ENCODE assay signal across 19 cellular contexts in the genomic region with DNA sequence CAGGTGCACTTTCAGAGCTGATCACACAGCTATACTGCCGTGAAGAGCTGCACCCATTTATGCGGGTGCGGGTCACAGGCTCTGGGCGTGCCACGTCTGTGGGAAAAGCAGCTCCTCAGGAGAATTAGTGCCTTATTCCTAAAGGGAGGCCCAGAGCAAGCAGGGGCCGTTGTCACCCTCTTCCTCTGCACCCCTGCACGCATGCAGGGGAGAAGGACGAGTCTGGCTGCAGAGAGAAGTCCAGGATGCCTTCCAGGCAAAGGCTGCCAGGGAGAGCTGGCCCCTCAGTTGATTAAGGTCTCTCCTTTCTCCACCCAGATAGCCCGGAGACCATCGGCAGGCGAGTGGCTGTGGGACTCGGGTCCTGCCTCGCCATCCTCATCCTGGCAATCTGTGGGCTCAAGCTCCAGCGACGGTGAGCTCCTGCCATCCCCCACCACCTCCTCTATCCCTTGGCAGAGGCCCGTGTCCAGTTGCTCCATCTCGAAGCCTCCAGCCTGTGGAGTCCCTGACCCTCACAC. TPM values are rescaled to one million over a fixed set of nuclear protein-coding genes. Genes with fewer than 3 reads are reported as not detected.
A peak's percentile ranks its signal among the peaks of the same experiment; 100 is the strongest.
DNase-seq lines count a peak whose midpoint lies in the region; ATAC-seq and TF ChIP-seq lines count a peak whose summit lies in the region.
"Had no signal": no experiment of that assay in that cellular context is flagged by ENCODE, and none has a peak within 500 bp of the region (broad histone marks: within the 10 kb centered on the region; RNA-seq: fewer than 3 reads in every experiment).

No MANE protein-coding gene starts in this region.

- H3K27me3 ChIP-seq in right lobe of liver (no peaks in the 10 kb centered on the region), upper lobe of right lung (no peaks in the 10 kb centered on the region)
- H3K27me3 ChIP-seq: adrenal gland, tibial nerve had no signal

- peaks cover 4 to 8% of the 10 kb centered on the region in 2 donors for H3K36me3 Mint-ChIP-seq in CD14-positive monocyte

- no peak overlapping the region for H3K4me3 Mint-ChIP-seq in CD14-positive monocyte
- H3K4me3 Mint-ChIP-seq: activated CD4-positive, alpha-beta T cell treated with anti-CD3 and anti-CD28 coated beads, Interleukin-2, amount 10 ng/mL, durations not matched to agents 24 days and 14 days; nephron progenitor cell had no signal

- H3K4me1 ChIP-seq in right lobe of liver (no peaks in the 10 kb centered on the region), upper lobe of right lung (no peaks in the 10 kb centered on the region)
- H3K4me1 ChIP-seq: adrenal gland had no signal

- TF ChIP-seq CTCF in right lobe of liver (IDR thresholded peaks at IDR 0.05) (no peak), upper lobe of right lung (IDR thresholded peaks at IDR 0.05) (no peak), CD14-positive monocyte (IDR thresholded peaks at IDR 0.05) (no peak)

- peaks cover 43% of the 10 kb centered on the region for H3K4me1 Mint-ChIP-seq in CD14-positive monocyte

- H3K36me3 ChIP-seq in right lobe of liver (no peaks in the 10 kb centered on the region), upper lobe of right lung (no peaks in the 10 kb centered on the region)
- H3K36me3 ChIP-seq: adrenal gland had no signal

- H3K9me3 Mint-ChIP-seq in CD14-positive monocyte: peaks cover 0 to 5% (median 0%) of the 10 kb centered on the region in 7 donors
- H3K9me3 Mint-ChIP-seq: activated CD4-positive, alpha-beta T cell treated with anti-CD3 and anti-CD28 coated beads, Interleukin-2, amount 10 ng/mL, durations not matched to agents 24 days and 14 days; nephron progenitor cell had no signal

- no peak for TF ChIP-seq POLR2A in right lobe of liver (IDR thresholded peaks at IDR 0.05)

- H3K27ac Mint-ChIP-seq in CD14-positive monocyte: no peak overlapping the region
- H3K27ac Mint-ChIP-seq: activated CD4-positive, alpha-beta T cell treated with anti-CD3 and anti-CD28 coated beads, Interleukin-2, amount 10 ng/mL, durations not matched to agents 24 days and 14 days; nephron progenitor cell had no signal

- peak; percentile 49 for DNase-seq in cardiac septum (ENCODE audit: low spot score)
- DNase-seq in left ventricle myocardium superior: no peak
- peak in 2 of 3 donors; percentile 32 to 43 for DNase-seq in right lobe of liver
- peak; percentile 46 for DNase-seq in upper lobe of right lung
- no peak for DNase-seq in CD14-positive monocyte (ENCODE audit: low spot score)
- DNase-seq: activated CD4-positive, alpha-beta T cell treated with anti-CD3 and anti-CD28 coated beads, Interleukin-2, amount 10 ng/mL, durations not matched to agents 24 days and 14 days; central memory CD4-positive, alpha-beta T cell; COR-L47; foreskin fibroblast; NCI-H1417 treated with DMSO at 0.1 percent for 48 hours; nephron progenitor cell had no signal

- H3K9me3 ChIP-seq in right lobe of liver: no peaks in the 10 kb centered on the region
- no peaks in the 10 kb centered on the region for H3K9me3 ChIP-seq in upper lobe of right lung
- H3K9me3 ChIP-seq: adrenal gland, tibial nerve had no signal

- WGBS in right lobe of liver (ENCODE audit: insufficient coverage, low coverage, low lambda C conversion rate, missing lambda C conversion rate): 42% methylated on average over 5 of the region's 17 CpGs

- intact Hi-C loops in cardiac septum (cut with DNase I) (no loop called here), left ventricle myocardium superior (cut with micrococcal nuclease) (no loop called here), right lobe of liver (cut with DNase I) (loop anchor here in 1 of 2 donors (10.0 kb wide), 1 partner anchor 130 kb away; no protein-coding TSS in a partner anchor), upper lobe of right lung (cut with DNase I) (no loop called here), CD14-positive monocyte (cut with micrococcal nuclease) (loop anchor here in 1 of 2 donors (5.0 to 10.0 kb wide), 2 partner anchors 62 to 150 kb away; a partner anchor contains a TSS)

- no peak for ATAC-seq in left ventricle myocardium superior
- ATAC-seq in right lobe of liver: no peak
- no peak for ATAC-seq in upper lobe of right lung
- no peak for ATAC-seq in GM19397 (IDR thresholded peaks at IDR 0.05; ENCODE audit: unreplicated experiment)
- ATAC-seq: right cardiac atrium, Right ventricle myocardium inferior had no signal

- no peak overlapping the region for H3K4me3 ChIP-seq in right lobe of liver
- H3K4me3 ChIP-seq in upper lobe of right lung: no peak overlapping the region
- H3K4me3 ChIP-seq: adrenal gland, lung, tibial nerve had no signal

- H3K27me3 Mint-ChIP-seq in CD14-positive monocyte (ENCODE audit: low read depth in 3 of 3): peaks cover 8 to 27% (median 8%) of the 10 kb centered on the region in 3 donors

- H3K27ac ChIP-seq in right lobe of liver (no peak overlapping the region), upper lobe of right lung (no peak overlapping the region)
- H3K27ac ChIP-seq: adrenal gland, tibial nerve had no signal

RNA-seq across cellular contexts. Expression of a gene that starts 3.1 kb away (rescaled TPM):
- total RNA-seq in cardiac septum (not detected), left ventricle myocardium superior (not detected), right lobe of liver (not detected), upper lobe of right lung (not detected)
- polyA plus RNA-seq in CD14-positive monocyte: not detected
- total RNA-seq: adrenal gland; G401; right cardiac atrium; Right ventricle myocardium inferior; T-helper 2 cell treated with Interferon-gamma antibody and Interleukin-4, amounts not matched to agents 100 ng/mL and 5 ng/mL, for 36 hours had no signal
- polyA plus RNA-seq: right cardiac atrium had no signal

RNA-seq across cellular contexts. Expression of a gene that starts 13.7 kb away (rescaled TPM):
- total RNA-seq in cardiac septum (not detected), left ventricle myocardium superior (not detected), right lobe of liver (under 1 TPM in 1 of 6 experiments, not detected in 5; 0.27 TPM), upper lobe of right lung (not detected)
- 1 to 10 TPM; 1.2 TPM for polyA plus RNA-seq in CD14-positive monocyte
- total RNA-seq: G401; T-helper 2 cell treated with Interferon-gamma antibody and Interleukin-4, amounts not matched to agents 100 ng/mL and 5 ng/mL, for 36 hours had no signal

RNA-seq across cellular contexts. Expression of a gene that starts 15.6 kb away (rescaled TPM):
- total RNA-seq in cardiac septum: 0.70 TPM
- 0.52 TPM for total RNA-seq in left ventricle myocardium superior
- 1 to 10 TPM in 3 of 6 experiments, under 1 TPM in 3; 0.39 to 1.3 (median 0.96) TPM for total RNA-seq in right lobe of liver
- total RNA-seq in upper lobe of right lung: 15.8 TPM
- polyA plus RNA-seq in CD14-positive monocyte: under 1 TPM; 0.24 to 0.88 TPM
- total RNA-seq: G401 had no signal

RNA-seq across cellular contexts. Expression of a gene that starts 26.3 kb away (rescaled TPM):
- total RNA-seq in cardiac septum (not detected), left ventricle myocardium superior (not detected), right lobe of liver (not detected), upper lobe of right lung (not detected)
- polyA plus RNA-seq in CD14-positive monocyte: under 1 TPM in 1 of 2 donors, not detected in 1; 0.17 TPM
- total RNA-seq: adrenal gland; G401; right cardiac atrium; Right ventricle myocardium inferior; T-helper 2 cell treated with Interferon-gamma antibody and Interleukin-4, amounts not matched to agents 100 ng/mL and 5 ng/mL, for 36 hours; tibial nerve had no signal
- polyA plus RNA-seq: adrenal gland, right cardiac atrium had no signal

RNA-seq across cellular contexts. Expression of a gene that starts 52.6 kb away (rescaled TPM):
- total RNA-seq in cardiac septum (not detected), left ventricle myocardium superior (not detected), right lobe of liver (under 1 TPM in 1 of 6 experiments, not detected in 5; 0.40 TPM), upper lobe of right lung (not detected)
- not detected for polyA plus RNA-seq in CD14-positive monocyte
- total RNA-seq: activated CD4-positive, alpha-beta T cell treated with anti-CD3 and anti-CD28 coated beads, Interleukin-2, amount 10 ng/mL, durations not matched to agents 24 days and 14 days; G401; right cardiac atrium; Right ventricle myocardium inferior had no signal

Comparison
In these comparisons a context has a peak if more than half of its experiments do, and no peak if none do; other contexts are left out.
1. DNase-seq: peak in cardiac septum (single experiment), right lobe of liver (2 of 3) and upper lobe of right lung (single experiment); none in left ventricle myocardium superior (single experiment) and CD14-positive monocyte (single experiment).